27 cellular contexts compared by ENCODE assay signal in genomic region chr18:9726175-9726574, GRCh38. TPM values are rescaled to one million over a fixed set of nuclear protein-coding genes. Genes with fewer than 3 reads are reported as not detected.
A peak's percentile ranks its signal among the peaks of the same experiment; 100 is the strongest.
DNase-seq lines count a peak whose midpoint lies in the region; ATAC-seq and TF ChIP-seq lines count a peak whose summit lies in the region.
"Had no signal": no experiment of that assay in that cellular context is flagged by ENCODE, and none has a peak within 500 bp of the region (broad histone marks: within the 10 kb centered on the region; RNA-seq: fewer than 3 reads in every experiment).

No MANE protein-coding gene starts in this region.

- TF ChIP-seq CTCF in psoas muscle (IDR thresholded peaks at IDR 0.05): no peak

- no peak overlapping the region for H3K27ac ChIP-seq in psoas muscle
- H3K27ac ChIP-seq: 22Rv1; BLaER1 treated with 17β-estradiol and CSF1 and Interleukin-3, amounts not matched to agents 10 nM and 100 nM; HL-60 had no signal

- DNase-seq in activated CD8-positive, alpha-beta memory T cell treated with anti-CD3 and anti-CD28 coated beads for 24 hours: peak; percentile 28
- no peak for DNase-seq in activated CD8-positive, alpha-beta memory T cell treated with anti-CD3 and anti-CD28 coated beads, Interleukin-2, amount 10 ng/mL, durations not matched to agents 7 days and 5 days
- DNase-seq in left kidney (ENCODE audit: low read depth, low spot score) (peak; percentile 38), psoas muscle (no peak), Ammon's horn (ENCODE audit: low spot score) (no peak), COR-L47 (lab: John Stamatoyannopoulos, UW) (no peak), Kasumi-1 (lab: John Stamatoyannopoulos, UW) (no peak)
- DNase-seq: ACHN; Calu3; CD4-positive, alpha-beta memory T cell; DMS153; GOT3; HCEC 1CT; NCI-H1105; NCI-H146; NCI-H2029; NCI-H226; NCI-H510A treated with DMSO at 0.1 percent for 48 hours; NCI-H774; NK-92 treated with Interleukin-12 subunit alpha and Interleukin-12 subunit beta, amount 100 ng/mL, for 24 hours; SIG-M5 had no signal

- no peak overlapping the region for H3K4me3 Mint-ChIP-seq in activated CD8-positive, alpha-beta memory T cell treated with anti-CD3 and anti-CD28 coated beads, Interleukin-2, amount 10 ng/mL, durations not matched to agents 7 days and 5 days
- H3K4me3 Mint-ChIP-seq: CD4-positive, alpha-beta memory T cell had no signal

- no peak for ATAC-seq in activated CD8-positive, alpha-beta memory T cell treated with anti-CD3 and anti-CD28 coated beads, Interleukin-2, amount 10 ng/mL, durations not matched to agents 7 days and 5 days
- ATAC-seq in psoas muscle: peak in 3 of 4 donors; percentile 60 to 85 (median 61)
- ATAC-seq in HG02970 (IDR thresholded peaks at IDR 0.05; ENCODE audit: low FRiP score, unreplicated experiment): no peak
- ATAC-seq: HepG2 had no signal

- no peaks in the 10 kb centered on the region for H3K4me1 Mint-ChIP-seq in activated CD8-positive, alpha-beta memory T cell treated with anti-CD3 and anti-CD28 coated beads, Interleukin-2, amount 10 ng/mL, durations not matched to agents 7 days and 5 days
- H3K4me1 Mint-ChIP-seq: CD4-positive, alpha-beta memory T cell had no signal

- H3K27me3 Mint-ChIP-seq in activated CD8-positive, alpha-beta memory T cell treated with anti-CD3 and anti-CD28 coated beads, Interleukin-2, amount 10 ng/mL, durations not matched to agents 7 days and 5 days: peaks cover 53% of the 10 kb centered on the region

- H3K4me1 ChIP-seq in psoas muscle: peaks cover 4% of the 10 kb centered on the region

- H3K36me3 Mint-ChIP-seq in activated CD8-positive, alpha-beta memory T cell treated with anti-CD3 and anti-CD28 coated beads, Interleukin-2, amount 10 ng/mL, durations not matched to agents 7 days and 5 days: no peaks in the 10 kb centered on the region
- H3K36me3 Mint-ChIP-seq: CD4-positive, alpha-beta memory T cell had no signal

- peak overlapping the region; percentile 9 for H3K4me3 ChIP-seq in psoas muscle
- H3K4me3 ChIP-seq: BLaER1 treated with 17β-estradiol and CSF1 and Interleukin-3, amounts not matched to agents 10 nM and 100 nM; K562 had no signal

- no peaks in the 10 kb centered on the region for H3K36me3 ChIP-seq in psoas muscle (ENCODE audit: insufficient read depth in 1 of 2, low read depth in 1 of 2)

- H3K27me3 ChIP-seq in psoas muscle (ENCODE audit: insufficient read depth in 3 of 3, low read length in 2 of 3): no peaks in the 10 kb centered on the region
- H3K27me3 ChIP-seq: BLaER1 treated with 17β-estradiol and CSF1 and Interleukin-3, amounts not matched to agents 10 nM and 100 nM had no signal

- intact Hi-C loops in psoas muscle (cut with DNase I): no loop called here

- no peaks in the 10 kb centered on the region for H3K9me3 Mint-ChIP-seq in activated CD8-positive, alpha-beta memory T cell treated with anti-CD3 and anti-CD28 coated beads, Interleukin-2, amount 10 ng/mL, durations not matched to agents 7 days and 5 days (ENCODE audit: low read depth)

- no peak overlapping the region for H3K27ac Mint-ChIP-seq in activated CD8-positive, alpha-beta memory T cell treated with anti-CD3 and anti-CD28 coated beads, Interleukin-2, amount 10 ng/mL, durations not matched to agents 7 days and 5 days
- H3K27ac Mint-ChIP-seq: CD4-positive, alpha-beta memory T cell had no signal

- CTCF ChIA-PET in activated CD8-positive, alpha-beta memory T cell treated with anti-CD3 and anti-CD28 coated beads, Interleukin-2, amount 10 ng/mL, durations not matched to agents 7 days and 5 days (lab: Charles Lee): no interaction called here

- no peaks in the 10 kb centered on the region for H3K9me3 ChIP-seq in psoas muscle

- 31 to 36% (median 34%) methylated on average over 5 of the region's 5 CpGs for WGBS in psoas muscle, 3 donors

RNA-seq across cellular contexts. Expression of gene RAB31, which starts 18.1 kb away (rescaled TPM):
- not detected for total RNA-seq in activated CD8-positive, alpha-beta memory T cell treated with anti-CD3 and anti-CD28 coated beads, Interleukin-2, amount 10 ng/mL, durations not matched to agents 7 days and 5 days
- total RNA-seq in psoas muscle: 1 to 10 TPM; 5.3 to 8.9 (median 6.6) TPM
- polyA plus RNA-seq in psoas muscle: 1 to 10 TPM; 2.2 to 4.1 (median 3.0) TPM

Comparison
In these comparisons a context has a peak if more than half of its experiments do, and no peak if none do; other contexts are left out.
1. DNase-seq: peak in activated CD8-positive, alpha-beta memory T cell treated with anti-CD3 and anti-CD28 coated beads for 24 hours (single experiment) and left kidney (single experiment); none in activated CD8-positive, alpha-beta memory T cell treated with anti-CD3 and anti-CD28 coated beads, Interleukin-2, amount 10 ng/mL, durations not matched to agents 7 days and 5 days (single experiment), psoas muscle (0 of 2), Ammon's horn (single experiment), COR-L47 (single experiment) and Kasumi-1 (0 of 2).
2. ATAC-seq: peak in psoas muscle (3 of 4); none in activated CD8-positive, alpha-beta memory T cell treated with anti-CD3 and anti-CD28 coated beads, Interleukin-2, amount 10 ng/mL, durations not matched to agents 7 days and 5 days (single experiment) and HG02970 (single experiment).
3. RNA of gene RAB31, which starts 18.1 kb away (total RNA-seq): 5.3 to 8.9 TPM in psoas muscle; not detected in activated CD8-positive, alpha-beta memory T cell treated with anti-CD3 and anti-CD28 coated beads, Interleukin-2, amount 10 ng/mL, durations not matched to agents 7 days and 5 days; every median in the first group is over 4 times any median in the second.